ENCODE assay signal across 8 cellular contexts in genomic region chr7:130009848-130010688, GRCh38. TPM values are rescaled to one million over a fixed set of nuclear protein-coding genes. Genes with fewer than 3 reads are reported as not detected.
A peak's percentile ranks its signal among the peaks of the same experiment; 100 is the strongest.
DNase-seq lines count a peak whose midpoint lies in the region; ATAC-seq and TF ChIP-seq lines count a peak whose summit lies in the region.

No MANE protein-coding gene starts in this region.

- no TSS peak for BruUV-seq in Calu3 (replicated peaks; lab: Mats Ljungman, UMichigan)

- H3K36me3 Mint-ChIP-seq in Calu3 (ENCODE audit: insufficient read depth, unreplicated experiment), result peaks cover 23% of the 10 kb centered on the region

- no peaks in the 10 kb centered on the region for H3K36me3 ChIP-seq in adipocyte (ENCODE audit: control insufficient read depth, insufficient read depth, low read length, severe bottlenecking)

- intact Hi-C loops in Calu3 (cut with micrococcal nuclease; ENCODE audit: unreplicated experiment), result loop anchor here (1.0 to 5.0 kb wide), 5 partner anchors 38 to 179 kb away; no protein-coding TSS in a partner anchor
- intact Hi-C loops in left colon (cut with DNase I, micrococcal nuclease), result loop anchor here in 1 of 2 donors (10.0 kb wide), 2 partner anchors 185 to 345 kb away; no protein-coding TSS in a partner anchor

- peak overlapping the region; percentile 38 for H3K4me3 Mint-ChIP-seq in Calu3 (ENCODE audit: low read depth, unreplicated experiment)

- H3K9me3 ChIP-seq in adipocyte (ENCODE audit: control insufficient read depth, low read length), result no peaks in the 10 kb centered on the region

- DNase-seq in Calu3, result peak; percentile 57
- DNase-seq in HT1080 (ENCODE audit: low read depth), result peak; percentile 98
- peak; percentile 75 for DNase-seq in adipocyte (ENCODE audit: low read depth)
- no peak for DNase-seq in left colon
- DNase-seq in mesenteric fat pad (ENCODE audit: low spot score), result no peak
- DNase-seq in AML-193 (lab: John Stamatoyannopoulos, UW), result no peak

- CTCF ChIA-PET in Calu3 (lab: Charles Lee), result interaction anchor here (0.6 to 3.2 kb wide), 16 partner anchors 40 to 1390 kb away, joined by 3 to 31 read pairs (median 6); partner anchors contain the start of gene UBE2H

- H3K4me1 Mint-ChIP-seq in Calu3 (ENCODE audit: low read depth, unreplicated experiment), result peaks cover 35% of the 10 kb centered on the region

- H3K4me3 ChIP-seq in adipocyte (ENCODE audit: low read length), result no peak overlapping the region

- peaks cover 15% of the 10 kb centered on the region for H3K27me3 ChIP-seq in adipocyte (replicated peaks; ENCODE audit: control insufficient read depth, insufficient read depth, low read length)

- peak; percentile 38 for ATAC-seq in GM21360 (IDR thresholded peaks at IDR 0.05; ENCODE audit: unreplicated experiment)
- peak; percentile 51 for ATAC-seq in left colon
- ATAC-seq in HG02938 (IDR thresholded peaks at IDR 0.05; ENCODE audit: unreplicated experiment), result no peak

- no peak overlapping the region for H3K9ac ChIP-seq in adipocyte (ENCODE audit: low read length)

- no peaks in the 10 kb centered on the region for H3K9me3 Mint-ChIP-seq in Calu3 (ENCODE audit: low read depth, unreplicated experiment)

- no peaks in the 10 kb centered on the region for H3K27me3 Mint-ChIP-seq in Calu3 (ENCODE audit: unreplicated experiment)

- TF ChIP-seq CTCF in Calu3 (IDR thresholded peaks at IDR 0.05; ENCODE audit: unreplicated experiment), result no peak

- H3K27ac Mint-ChIP-seq in Calu3 (ENCODE audit: unreplicated experiment), result peak overlapping the region; percentile 82

- peaks cover 12% of the 10 kb centered on the region for H3K4me1 ChIP-seq in adipocyte (ENCODE audit: control insufficient read depth, insufficient read depth, low read length)

RNA-seq across cellular contexts. Expression of gene ZC3HC1, which starts 41.1 kb away (rescaled TPM):
- total RNA-seq in Calu3 (2022) (16.6 and 16.7 TPM in 2 replicates), left colon (1 to 10 TPM; 7.1 to 7.2 TPM), mesenteric fat pad (16.4 TPM)
- 35.0 and 35.2 TPM in 2 replicates for total RNA-seq in HT1080 (2014; rRNA removed; shearing (Covaris generic))
- 25.6 and 26.9 TPM in 2 replicates for polyA plus RNA-seq in HT1080 (2015; cell fraction: cytosol; rRNA removed)
- 31.1 and 38.8 TPM in 2 replicates for polyA plus RNA-seq in HT1080 (2015; cell fraction: nucleus; rRNA removed)

RNA-seq across cellular contexts. Expression of gene UBE2H, which starts 57.3 kb away (rescaled TPM):
- total RNA-seq in Calu3 (2022) (103 and 115 TPM in 2 replicates), left colon (10 to 100 TPM; 32.2 to 49.1 TPM), mesenteric fat pad (117 TPM)
- total RNA-seq in HT1080 (2014; rRNA removed; shearing (Covaris generic)), result 44.8 and 48.6 TPM in 2 replicates
- 67.6 and 82.2 TPM in 2 replicates for polyA plus RNA-seq in HT1080 (2015; cell fraction: cytosol; rRNA removed)
- polyA plus RNA-seq in HT1080 (2015; cell fraction: nucleus; rRNA removed), result 62.6 and 73.9 TPM in 2 replicates

Comparison
In these comparisons a context has a peak if more than half of its experiments do, and no peak if none do; other contexts are left out.
1. DNase-seq: peak in Calu3 (single experiment), HT1080 (single experiment) and adipocyte (single experiment); none in left colon (0 of 2), mesenteric fat pad (single experiment) and AML-193 (0 of 2).